ENCODE assay signal across 9 cellular contexts in genomic region chr4:36241771-36242170, GRCh38. TPM values are rescaled to one million over a fixed set of nuclear protein-coding genes. Genes with fewer than 3 reads are reported as not detected.
DNase-seq lines count a peak whose midpoint lies in the region; ATAC-seq and TF ChIP-seq lines count a peak whose summit lies in the region.
"Had no signal": no experiment of that assay in that cellular context is flagged by ENCODE, and none has a peak within 500 bp of the region (broad histone marks: within the 10 kb centered on the region; RNA-seq: fewer than 3 reads in every experiment).

No MANE protein-coding gene starts in this region.

- H3K9me3 Mint-ChIP-seq in IgD-negative memory B cell = peaks cover 0 to 2% (median 0%) of the 10 kb centered on the region in 3 donors

- H3K36me3 Mint-ChIP-seq in IgD-negative memory B cell = peaks cover 13% of the 10 kb centered on the region

- peak; percentile 67 for DNase-seq in GM13977 (ENCODE audit: low spot score)
- peak; percentile 45 for DNase-seq in epidermal melanocyte (ENCODE audit: insufficient read length, low spot score)
- DNase-seq in thoracic aorta (ENCODE audit: low spot score) = no peak
- DNase-seq in lower leg skin (ENCODE audit: low spot score in 2 of 2) = no peak
- DNase-seq in middle frontal gyrus (ENCODE audit: extremely low spot score, low spot score) = no peak
- no peak for DNase-seq in activated CD4-positive, alpha-beta T cell treated with anti-CD3 and anti-CD28 coated beads, Interleukin-2, amount 50 U/mL, for 48 hours

- H3K9me3 ChIP-seq in thoracic aorta = no peaks in the 10 kb centered on the region

- in situ Hi-C loops in GM13977 (cut with MboI; ENCODE audit: low pct_unique_long_range_greater_than_20kb, low sequenced_read_pairs, unreplicated experiment) = no loop called here

- intact Hi-C loops in lower leg skin (cut with DNase I; ENCODE audit: low total_unique reads) = no loop called here

- ATAC-seq in GM21515 (IDR thresholded peaks at IDR 0.05; ENCODE audit: unreplicated experiment) = peak; percentile 50
- no peak for ATAC-seq in thoracic aorta (ENCODE audit: insufficient number of reproducible peaks, low FRiP score, low read depth)

- TF ChIP-seq CTCF in GM13977 (IDR thresholded peaks at IDR 0.05; ENCODE audit: extremely low read depth, insufficient read depth, missing control alignments) = no peak
- TF ChIP-seq CTCF in thoracic aorta (IDR thresholded peaks at IDR 0.05) = no peak
- no peak for TF ChIP-seq CTCF in lower leg skin (IDR thresholded peaks at IDR 0.05)

- H3K4me1 ChIP-seq in thoracic aorta (ENCODE audit: control insufficient read depth in 1 of 2, low read depth in 2 of 2) = no peaks in the 10 kb centered on the region

- no peaks in the 10 kb centered on the region for H3K27me3 ChIP-seq in thoracic aorta (replicated peaks; ENCODE audit: insufficient read depth)

- peak overlapping the region; percentile 91 to 99 (median 96) for H3K4me3 Mint-ChIP-seq in IgD-negative memory B cell

- no peak for TF ChIP-seq POLR2A in lower leg skin (IDR thresholded peaks at IDR 0.05)

- H3K4me3 ChIP-seq in thoracic aorta (peak overlapping the region; percentile 69), lower leg skin (ENCODE audit: low read depth, poor library complexity, severe bottlenecking) (no peak overlapping the region)

- WGBS in lower leg skin, 2 donors = 27 to 36% methylated on average over 2 of the region's 2 CpGs

- peak overlapping the region; percentile 90 to 99 (median 93) for H3K27ac Mint-ChIP-seq in IgD-negative memory B cell

- H3K27me3 Mint-ChIP-seq in IgD-negative memory B cell = no peaks in the 10 kb centered on the region

- H3K4me1 Mint-ChIP-seq in IgD-negative memory B cell = peaks cover 27 to 59% (median 41%) of the 10 kb centered on the region in 3 donors

- no peaks in the 10 kb centered on the region for H3K36me3 ChIP-seq in thoracic aorta

- no peak overlapping the region for H3K27ac ChIP-seq in thoracic aorta

RNA-seq across cellular contexts. Expression of gene ARAP2, which starts 2.5 kb away (rescaled TPM):
- polyA plus RNA-seq in IgD-negative memory B cell = 20.8 TPM
- 10 to 100 TPM in 1 of 2 donors, 1 to 10 TPM in 1; 8.3 to 25.3 TPM for total RNA-seq in thoracic aorta
- total RNA-seq in lower leg skin = 100 to 1,000 TPM in 3 of 4 donors, 10 to 100 TPM in 1; 82.8 to 136 (median 105) TPM

RNA-seq across cellular contexts. Expression of gene DTHD1, which starts 39.6 kb away (rescaled TPM):
- polyA plus RNA-seq in IgD-negative memory B cell = not detected
- 1 to 10 TPM in 1 of 2 donors, under 1 TPM in 1; 0.54 to 1.1 TPM for total RNA-seq in thoracic aorta
- under 1 TPM in 1 of 4 donors, not detected in 3; 0.16 TPM for total RNA-seq in lower leg skin
- total RNA-seq: urinary bladder had no signal

Comparison
In these comparisons a context has a peak if more than half of its experiments do, and no peak if none do; other contexts are left out.
1. DNase-seq: peak in GM13977 (single experiment) and epidermal melanocyte (single experiment); none in thoracic aorta (single experiment), lower leg skin (0 of 2), middle frontal gyrus (single experiment) and activated CD4-positive, alpha-beta T cell treated with anti-CD3 and anti-CD28 coated beads, Interleukin-2, amount 50 U/mL, for 48 hours (0 of 2).